25 cellular contexts compared by ENCODE assay signal in the genomic region with DNA sequence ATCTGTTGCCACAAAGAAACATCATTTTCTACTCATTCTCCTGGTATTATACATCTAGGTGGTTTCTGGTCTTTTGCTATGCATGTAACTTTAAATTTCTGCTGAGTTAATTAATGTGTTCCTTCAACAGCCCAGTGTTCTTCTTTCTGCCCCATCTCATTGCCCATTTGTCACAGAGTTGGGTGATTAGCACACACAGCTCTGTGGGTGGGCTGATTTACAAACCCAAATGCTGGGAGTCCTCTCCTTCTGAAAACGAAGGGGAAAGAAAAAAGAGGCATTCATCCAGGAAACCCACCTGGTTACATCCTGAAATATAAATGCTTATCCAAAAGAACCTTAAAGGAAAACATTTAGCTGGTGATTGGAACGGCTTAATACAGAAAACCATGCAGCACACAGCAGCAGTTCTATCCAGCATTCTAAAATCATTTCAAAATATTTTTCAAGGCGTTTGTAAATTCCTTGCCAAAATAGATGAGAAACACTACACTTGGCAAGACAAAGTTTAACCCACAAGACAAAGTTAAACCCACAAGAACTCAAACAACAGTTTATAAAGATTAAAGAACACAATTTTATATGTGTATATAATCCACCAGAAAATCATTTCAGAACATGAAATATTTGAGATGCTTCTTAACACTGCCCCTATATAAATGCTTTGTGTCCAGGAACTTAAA.
DNase-seq lines count a peak whose midpoint lies in the region; ATAC-seq, FAIRE-seq and TF ChIP-seq lines count a peak whose summit lies in the region.
"Had no signal": no experiment of that assay in that cellular context is flagged by ENCODE, and none has a peak within 500 bp of the region (broad histone marks: within the 10 kb centered on the region; RNA-seq: fewer than 3 reads in every experiment).

No MANE protein-coding gene starts in this region.

- H3K4me2 ChIP-seq in H9 (ENCODE audit: insufficient read depth, insufficient read length, low read length) (no peak overlapping the region), astrocyte (ENCODE audit: low read length) (no peak overlapping the region)
- H3K4me2 ChIP-seq: KMS-11 had no signal

- H2AK5ac ChIP-seq in H9 (ENCODE audit: insufficient read length, low read length) = no peak overlapping the region

- FAIRE-seq in astrocyte (lab: Jason Lieb, UNC) = peak; percentile 37
- FAIRE-seq: G401.6 had no signal

- H2BK12ac ChIP-seq in H9 (ENCODE audit: insufficient read length, low read depth, low read length) = no peak overlapping the region

- H2AFZ ChIP-seq in H9 (ENCODE audit: low read length) (no peak overlapping the region), astrocyte (ENCODE audit: low read depth, low read length) (no peak overlapping the region)

- H3K4me3 Mint-ChIP-seq in H9 = no peak overlapping the region
- no peak overlapping the region for H3K4me3 Mint-ChIP-seq in astrocyte (ENCODE audit: unreplicated experiment)
- no peak overlapping the region for H3K4me3 Mint-ChIP-seq in activated T-cell treated with anti-CD3 and anti-CD28 coated beads, Interleukin-2, amount 50 U/mL, for 24 hours
- H3K4me3 Mint-ChIP-seq: CD4-positive, CD25-positive, alpha-beta regulatory T cell; immature natural killer cell had no signal

- H3K27ac Mint-ChIP-seq in H9 (peak overlapping the region in 2 of 3 experiments; percentile 3 to 56; a peak in 3 of 7 replicates), astrocyte (ENCODE audit: unreplicated experiment) (no peak overlapping the region)
- H3K27ac Mint-ChIP-seq in activated T-cell treated with anti-CD3 and anti-CD28 coated beads, Interleukin-2, amount 50 U/mL, for 24 hours = no peak overlapping the region
- H3K27ac Mint-ChIP-seq: CD4-positive, CD25-positive, alpha-beta regulatory T cell; immature natural killer cell had no signal

- no peaks in the 10 kb centered on the region for H3K27me3 Mint-ChIP-seq in H9 (ENCODE audit: low read depth)
- H3K27me3 Mint-ChIP-seq in astrocyte (ENCODE audit: low read depth, unreplicated experiment) = peaks cover 7% of the 10 kb centered on the region
- peaks cover 29% of the 10 kb centered on the region for H3K27me3 Mint-ChIP-seq in activated T-cell treated with anti-CD3 and anti-CD28 coated beads, Interleukin-2, amount 50 U/mL, for 24 hours

- H3K4me1 Mint-ChIP-seq in H9 (peaks cover 21 to 26% of the 10 kb centered on the region in 2 experiments), astrocyte (ENCODE audit: low read depth, unreplicated experiment) (peaks cover 16% of the 10 kb centered on the region)
- H3K4me1 Mint-ChIP-seq in activated T-cell treated with anti-CD3 and anti-CD28 coated beads, Interleukin-2, amount 50 U/mL, for 24 hours (ENCODE audit: low read depth) = no peaks in the 10 kb centered on the region
- H3K4me1 Mint-ChIP-seq: CD4-positive, CD25-positive, alpha-beta regulatory T cell; immature natural killer cell had no signal

- POLR2A ChIA-PET in HEK293T (lab: Yijun Ruan, JAX) = no interaction called here

- DNase-seq in H9 (no peak), astrocyte (ENCODE audit: low read depth) (no peak), iris pigment epithelial cell (ENCODE audit: low read depth) (peak; percentile 50), thoracic aorta (ENCODE audit: low spot score) (no peak), HEK293T (ENCODE audit: extremely low spot score) (no peak), tibial nerve (ENCODE audit: low spot score in 2 of 2) (no peak), RPMI8226 (no peak)
- no peak for DNase-seq in activated T-cell treated with anti-CD3 and anti-CD28 coated beads, Interleukin-2, amount 50 U/mL, for 24 hours
- DNase-seq: activated CD8-positive, alpha-beta memory T cell treated with anti-CD3 and anti-CD28 coated beads, Interleukin-2, amount 50 U/mL, for 4 hours; activated effector memory CD4-positive, alpha-beta T cell treated with anti-CD3 and anti-CD28 coated beads, Interleukin-2, amount 50 U/mL, for 16 hours; adrenal gland; caudate nucleus; CD4-positive, CD25-positive, alpha-beta regulatory T cell; heart left ventricle; immature natural killer cell; NCI-H187; NCI-H774; nucleus accumbens; retina; stimulated activated CD8-positive, alpha-beta memory T cell treated with anti-CD3 and anti-CD28 coated beads, Interleukin-4, amount 100 ng/mL, for 48 hours; T-helper 2 cell had no signal

- peaks cover 9% of the 10 kb centered on the region for H3K36me3 ChIP-seq in astrocyte (ENCODE audit: insufficient read depth, low read length)
- H3K36me3 ChIP-seq in thoracic aorta = peaks cover 12% of the 10 kb centered on the region
- peaks cover 0 to 47% (median 0%) of the 10 kb centered on the region in 3 donors for H3K36me3 ChIP-seq in tibial nerve

- no peak overlapping the region for H4K5ac ChIP-seq in H9 (ENCODE audit: insufficient read length, low read depth, low read length)

- no peak overlapping the region for H3K4ac ChIP-seq in H9 (ENCODE audit: low read depth, low read length)

- no peak overlapping the region for H2BK20ac ChIP-seq in H9 (ENCODE audit: low read depth, low read length, poor library complexity, severe bottlenecking)

- H3K9me3 Mint-ChIP-seq in H9 = no peaks in the 10 kb centered on the region
- peaks cover 3% of the 10 kb centered on the region for H3K9me3 Mint-ChIP-seq in astrocyte (ENCODE audit: unreplicated experiment)
- H3K9me3 Mint-ChIP-seq in activated T-cell treated with anti-CD3 and anti-CD28 coated beads, Interleukin-2, amount 50 U/mL, for 24 hours = no peaks in the 10 kb centered on the region
- H3K9me3 Mint-ChIP-seq: CD4-positive, CD25-positive, alpha-beta regulatory T cell; immature natural killer cell had no signal

- H3K23ac ChIP-seq in H9 (ENCODE audit: insufficient read length, low read depth, low read length) = no peak overlapping the region

- no peak overlapping the region for H3T11ph ChIP-seq in H9 (ENCODE audit: low read length)

- H3K36me3 Mint-ChIP-seq in H9 (ENCODE audit: insufficient read depth in 1 of 3, low read depth in 3 of 3) (peaks cover 10 to 18% (median 13%) of the 10 kb centered on the region in 3 experiments), astrocyte (ENCODE audit: low read depth, unreplicated experiment) (peaks cover 29% of the 10 kb centered on the region)
- H3K36me3 Mint-ChIP-seq in activated T-cell treated with anti-CD3 and anti-CD28 coated beads, Interleukin-2, amount 50 U/mL, for 24 hours (ENCODE audit: low read depth) = no peaks in the 10 kb centered on the region
- H3K36me3 Mint-ChIP-seq: CD4-positive, CD25-positive, alpha-beta regulatory T cell; immature natural killer cell had no signal

- H4K20me1 ChIP-seq in H9 (ENCODE audit: control insufficient read depth, insufficient read depth, insufficient read length) (no peaks in the 10 kb centered on the region), astrocyte (ENCODE audit: insufficient read depth, low read length) (no peaks in the 10 kb centered on the region)

- H2BK15ac ChIP-seq in H9 (ENCODE audit: low read depth, low read length) = no peak overlapping the region

- no peak overlapping the region for H2BK5ac ChIP-seq in H9 (ENCODE audit: insufficient read length, low read length)

- no peak for TF ChIP-seq EP300 in tibial nerve (IDR thresholded peaks at IDR 0.05)

- CTCF ChIA-PET in HEK293T (lab: Yijun Ruan, JAX) = no interaction called here

- H3K9me3 ChIP-seq in H9 (ENCODE audit: control insufficient read depth, low read depth, low read length) = no peaks in the 10 kb centered on the region
- H3K9me3 ChIP-seq in astrocyte (ENCODE audit: insufficient read depth, low read depth, low read length) = no peaks in the 10 kb centered on the region
- no peaks in the 10 kb centered on the region for H3K9me3 ChIP-seq in thoracic aorta
- no peaks in the 10 kb centered on the region for H3K9me3 ChIP-seq in tibial nerve
- H3K9me3 ChIP-seq: adrenal gland, heart left ventricle had no signal

- no CpG with 5 or more reads among the region's 3 CpGs for WGBS in H9 (ENCODE audit: extremely low coverage, insufficient read length, low lambda C conversion rate)
- 16 to 22% methylated on average over 3 of the region's 3 CpGs for WGBS in tibial nerve, 2 donors

- H3K56ac ChIP-seq in H9 (ENCODE audit: insufficient read length, low read depth, low read length) = no peak overlapping the region

- no peaks in the 10 kb centered on the region for H3K23me2 ChIP-seq in H9 (ENCODE audit: insufficient read length, low read depth, low read length, poor library complexity, severe bottlenecking)

- H3K9ac ChIP-seq in H9 (ENCODE audit: extremely low read depth, insufficient read length, low read length) = no peak overlapping the region
- H3K9ac ChIP-seq in astrocyte (ENCODE audit: low read length) = no peak overlapping the region
- H3K9ac ChIP-seq: KMS-11 had no signal

- no peak overlapping the region for H3K4me3 ChIP-seq in astrocyte (ENCODE audit: insufficient read depth, low read depth, low read length)
- no peak overlapping the region for H3K4me3 ChIP-seq in thoracic aorta
- no peak overlapping the region for H3K4me3 ChIP-seq in tibial nerve
- H3K4me3 ChIP-seq: adrenal gland, heart left ventricle had no signal

- no peak overlapping the region for H4K8ac ChIP-seq in H9 (replicated peaks; ENCODE audit: insufficient read length, low read depth, low read length)

- no peak overlapping the region for H3K18ac ChIP-seq in H9 (ENCODE audit: insufficient read length, low read depth, low read length)

- ATAC-seq in thoracic aorta (ENCODE audit: insufficient number of reproducible peaks, low FRiP score, low read depth) = no peak
- ATAC-seq: esophagus mucosa, heart left ventricle had no signal

- no peak overlapping the region for H2BK120ac ChIP-seq in H9 (ENCODE audit: low read depth, low read length, poor library complexity, severe bottlenecking)

- no peak for TF ChIP-seq CTCF in H9 (conservative IDR thresholded peaks at IDR 0.05)
- TF ChIP-seq CTCF in astrocyte (IDR thresholded peaks at IDR 0.05; ENCODE audit: insufficient read depth, low read depth, low read length) = no peak
- no peak for TF ChIP-seq CTCF in thoracic aorta (IDR thresholded peaks at IDR 0.05)
- no peak for TF ChIP-seq CTCF in tibial nerve (IDR thresholded peaks at IDR 0.05)

- H3K27ac ChIP-seq in H9 (ENCODE audit: insufficient read length, low read depth, low read length) (no peak overlapping the region), astrocyte (ENCODE audit: low read depth, low read length) (no peak overlapping the region), thoracic aorta (peak overlapping the region; percentile 4 to 35), tibial nerve (peak overlapping the region in 2 of 4 donors; percentile 9 to 25)
- H3K27ac ChIP-seq: KMS-11, VCaP had no signal

- no peaks in the 10 kb centered on the region; the same call in 1 of the 2 replicates for H3K4me1 ChIP-seq in H9 (ENCODE audit: insufficient read depth, low read length)
- peaks cover 4% of the 10 kb centered on the region for H3K4me1 ChIP-seq in astrocyte (ENCODE audit: insufficient read depth, low read length)
- H3K4me1 ChIP-seq in thoracic aorta (ENCODE audit: control insufficient read depth in 1 of 2, low read depth in 2 of 2) = peaks cover 19 to 47% of the 10 kb centered on the region in 2 donors
- peaks cover 0 to 16% (median 3%) of the 10 kb centered on the region in 4 donors for H3K4me1 ChIP-seq in tibial nerve

- H4K91ac ChIP-seq in H9 (ENCODE audit: insufficient read length, low read depth, low read length) = no peak overlapping the region

- H3K79me2 ChIP-seq in H9 (ENCODE audit: insufficient read depth, low read length) (no peaks in the 10 kb centered on the region), astrocyte (ENCODE audit: insufficient read depth, low read length) (no peaks in the 10 kb centered on the region)

- no peak overlapping the region for H3K14ac ChIP-seq in H9 (ENCODE audit: insufficient read depth, low read length)

- H3K27me3 ChIP-seq in H9 (ENCODE audit: insufficient read depth, low read length) (no peaks in the 10 kb centered on the region), astrocyte (ENCODE audit: insufficient read depth, low read length) (no peaks in the 10 kb centered on the region), thoracic aorta (replicated peaks; ENCODE audit: insufficient read depth) (no peaks in the 10 kb centered on the region), tibial nerve (no peaks in the 10 kb centered on the region)
- H3K27me3 ChIP-seq: adrenal gland, heart left ventricle had no signal

- no peaks in the 10 kb centered on the region for H3K79me1 ChIP-seq in H9 (ENCODE audit: insufficient read depth, low read depth, low read length, poor library complexity, severe bottlenecking)

- no peak for TF ChIP-seq POLR2A in tibial nerve (IDR thresholded peaks at IDR 0.05)

Comparison
In these comparisons a context has a peak if more than half of its experiments do, and no peak if none do; other contexts are left out.
1. H3K27ac ChIP-seq: peak in thoracic aorta (2 of 2); none in H9 (single experiment) and astrocyte (single experiment).
2. H3K27ac Mint-ChIP-seq: peak in H9 (2 of 3); none in astrocyte (single experiment) and activated T-cell treated with anti-CD3 and anti-CD28 coated beads, Interleukin-2, amount 50 U/mL, for 24 hours (single experiment).